Comparison of ENCODE assay signal across 9 cellular contexts in the genomic region with DNA sequence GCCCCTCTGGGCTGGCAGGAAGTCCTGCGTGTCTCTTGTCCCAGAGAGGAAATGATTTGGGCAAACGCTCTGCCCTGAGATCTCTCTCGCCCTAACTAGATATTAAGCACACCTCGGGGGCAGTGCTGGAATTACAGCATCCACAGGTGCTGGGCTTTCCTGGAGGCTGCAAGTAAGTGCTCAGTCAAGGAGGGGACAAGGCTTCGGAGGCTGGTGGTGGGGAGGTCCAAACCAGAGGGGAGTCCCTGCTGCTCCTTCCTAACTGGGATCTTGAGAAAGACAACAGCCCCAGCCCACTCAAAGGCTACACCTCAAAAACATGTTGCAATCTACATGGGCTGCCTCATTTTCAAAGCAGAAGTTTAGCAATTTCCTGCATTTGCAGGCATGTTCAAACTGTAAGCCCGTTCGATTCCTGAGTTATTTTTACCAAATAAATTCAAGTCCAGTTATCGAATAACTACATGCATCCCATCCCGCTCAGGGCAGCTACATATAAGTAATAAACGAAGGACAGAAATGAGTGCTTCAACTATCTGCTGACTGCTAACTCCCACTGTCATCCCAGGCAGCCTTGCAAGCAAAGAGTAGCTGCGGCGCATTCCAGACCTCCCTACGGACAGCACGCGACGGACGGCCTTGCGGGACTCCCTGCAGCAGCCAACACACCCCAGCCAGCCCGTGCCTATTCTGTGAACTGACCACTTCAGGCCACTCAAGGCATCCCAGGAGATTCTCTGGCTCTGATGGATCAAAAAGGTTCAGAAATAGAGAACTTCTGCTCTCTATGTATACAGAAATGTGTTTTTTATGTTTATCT. TPM values are rescaled to one million over a fixed set of nuclear protein-coding genes. Genes with fewer than 3 reads are reported as not detected.
DNase-seq lines count a peak whose midpoint lies in the region; ATAC-seq and TF ChIP-seq lines count a peak whose summit lies in the region.
"Had no signal": no experiment of that assay in that cellular context is flagged by ENCODE, and none has a peak within 500 bp of the region (broad histone marks: within the 10 kb centered on the region; RNA-seq: fewer than 3 reads in every experiment).

No MANE protein-coding gene starts in this region.

- intact Hi-C loops in left ventricle myocardium inferior (cut with micrococcal nuclease), result no loop called here

- no peaks in the 10 kb centered on the region for H3K27me3 ChIP-seq in left ventricle myocardium inferior (ENCODE audit: low read depth)
- H3K27me3 ChIP-seq in subcutaneous abdominal adipose tissue (ENCODE audit: control insufficient read depth in 5 of 5, insufficient read depth in 4 of 5, low read length in 5 of 5), result no peaks in the 10 kb centered on the region

- no peak for DNase-seq in T-helper 2 cell treated with Interferon-gamma antibody and Interleukin-4, amounts not matched to agents 5 μg/mL and 100 μg/mL, for 36 hours (ENCODE audit: low spot score)
- DNase-seq in T-helper 2 cell, result no peak
- DNase-seq in T-cell, result peak in 1 of 34 experiments; percentile 33
- DNase-seq in left ventricle myocardium inferior, result no peak
- DNase-seq in NCI-H187 treated with DMSO at 0.1 percent for 48 hours (lab: John Stamatoyannopoulos, UW), result no peak
- no peak for DNase-seq in NCI-H1105 (lab: John Stamatoyannopoulos, UW)

- H3K36me3 ChIP-seq in left ventricle myocardium inferior, result no peaks in the 10 kb centered on the region
- H3K36me3 ChIP-seq in subcutaneous abdominal adipose tissue (ENCODE audit: control insufficient read depth in 5 of 5, insufficient read depth in 5 of 5, low read length in 5 of 5), result peaks cover 0 to 2% (median 0%) of the 10 kb centered on the region in 5 donors

- H3K4me3 ChIP-seq in left ventricle myocardium inferior (peak overlapping the region; percentile 34), subcutaneous abdominal adipose tissue (ENCODE audit: low read depth in 1 of 5, low read length in 5 of 5) (peak overlapping the region; percentile 2 to 33 (median 23))
- H3K4me3 ChIP-seq: A549 had no signal

- no peak overlapping the region for H3K9ac ChIP-seq in subcutaneous abdominal adipose tissue (ENCODE audit: low read length in 5 of 5)

- H3K27ac ChIP-seq in left ventricle myocardium inferior (replicated peaks), result no peak overlapping the region
- no peak overlapping the region for H3K27ac ChIP-seq in subcutaneous abdominal adipose tissue (ENCODE audit: low read depth, low read length)
- H3K27ac ChIP-seq: A549 had no signal

- H3K27ac Mint-ChIP-seq in T-helper 2 cell treated with Interferon-gamma antibody and Interleukin-4, amounts not matched to agents 5 μg/mL and 100 μg/mL, for 36 hours, result no peak overlapping the region
- H3K27ac Mint-ChIP-seq in T-cell, result peak overlapping the region; percentile 80 to 93

- POLR2A ChIA-PET in T-cell (lab: Charles Lee), result interaction anchor here (0.7 kb wide), 2 partner anchors 14 to 19 kb away, joined by 4 to 7 read pairs; no protein-coding TSS in a partner anchor

- H3K9me3 ChIP-seq in left ventricle myocardium inferior (replicated peaks) (no peaks in the 10 kb centered on the region), subcutaneous abdominal adipose tissue (ENCODE audit: control insufficient read depth in 5 of 5, low read length in 5 of 5) (no peaks in the 10 kb centered on the region)
- H3K9me3 ChIP-seq: A549 had no signal

- H3K9me3 Mint-ChIP-seq in T-helper 2 cell treated with Interferon-gamma antibody and Interleukin-4, amounts not matched to agents 5 μg/mL and 100 μg/mL, for 36 hours, result no peaks in the 10 kb centered on the region
- H3K9me3 Mint-ChIP-seq in T-cell, result no peaks in the 10 kb centered on the region

- ATAC-seq in T-cell (replicated peaks in 1 of 4), result peak; percentile 33 to 73 (median 58)
- no peak for ATAC-seq in HG02884 (IDR thresholded peaks at IDR 0.05; ENCODE audit: unreplicated experiment)
- ATAC-seq: A549 had no signal

- peaks cover 8% of the 10 kb centered on the region for H3K4me1 Mint-ChIP-seq in T-helper 2 cell treated with Interferon-gamma antibody and Interleukin-4, amounts not matched to agents 5 μg/mL and 100 μg/mL, for 36 hours (ENCODE audit: low read depth)
- H3K4me1 Mint-ChIP-seq in T-cell, result peaks cover 32 to 45% (median 40%) of the 10 kb centered on the region in 3 donors

- TF ChIP-seq CTCF in left ventricle myocardium inferior (IDR thresholded peaks at IDR 0.05; ENCODE audit: borderline replicate concordance), result no peak

- no peaks in the 10 kb centered on the region for H3K27me3 Mint-ChIP-seq in T-helper 2 cell treated with Interferon-gamma antibody and Interleukin-4, amounts not matched to agents 5 μg/mL and 100 μg/mL, for 36 hours (ENCODE audit: low read depth)
- H3K27me3 Mint-ChIP-seq in T-cell, result peaks cover 3 to 9% of the 10 kb centered on the region in 2 donors

- peaks cover 40% of the 10 kb centered on the region for H3K4me1 ChIP-seq in left ventricle myocardium inferior
- H3K4me1 ChIP-seq in subcutaneous abdominal adipose tissue (ENCODE audit: control insufficient read depth in 5 of 5, insufficient read depth in 5 of 5, low read length in 5 of 5), result peaks cover 6 to 21% (median 15%) of the 10 kb centered on the region in 5 donors
- H3K4me1 ChIP-seq: A549 had no signal

- CTCF ChIA-PET in T-cell (lab: Charles Lee), result no interaction called here

- peak overlapping the region; percentile 44 for H3K4me3 Mint-ChIP-seq in T-helper 2 cell treated with Interferon-gamma antibody and Interleukin-4, amounts not matched to agents 5 μg/mL and 100 μg/mL, for 36 hours
- peak overlapping the region; percentile 59 to 75 (median 62) for H3K4me3 Mint-ChIP-seq in T-cell

- no peaks in the 10 kb centered on the region for H3K36me3 Mint-ChIP-seq in T-helper 2 cell treated with Interferon-gamma antibody and Interleukin-4, amounts not matched to agents 5 μg/mL and 100 μg/mL, for 36 hours (ENCODE audit: low read depth)
- peaks cover under 1% of the 10 kb centered on the region for H3K36me3 Mint-ChIP-seq in T-cell

RNA-seq across cellular contexts. Expression of a gene that starts 27.5 kb away (rescaled TPM):
- total RNA-seq in T-cell, result 10 to 100 TPM; 22.0 to 31.8 (median 25.7) TPM
- total RNA-seq in left ventricle myocardium inferior, result 11.5 TPM
